29 cellular contexts compared by ENCODE assay signal in genomic region chr3:110491413-110491812, GRCh38.
"Had no signal": no experiment of that assay in that cellular context is flagged by ENCODE, and none has a peak within 500 bp of the region (broad histone marks: within the 10 kb centered on the region; RNA-seq: fewer than 3 reads in every experiment).

No MANE protein-coding gene starts in this region.

- H3K36me3 ChIP-seq: adrenal gland, esophagus muscularis mucosa, gastrocnemius medialis had no signal

- H3K9me3 ChIP-seq: body of pancreas, gastrocnemius medialis had no signal

- ATAC-seq: activated CD4-positive, CD25-positive, alpha-beta regulatory T cell treated with anti-CD3 and anti-CD28 coated beads, Interleukin-2, amount 50 U/mL, for 24 hours; activated CD8-positive, alpha-beta memory T cell treated with anti-CD3 and anti-CD28 coated beads, Interleukin-2, amount 10 ng/mL, durations not matched to agents 7 days and 5 days; activated CD8-positive, alpha-beta T cell treated with anti-CD3 and anti-CD28 coated beads, Interleukin-2, amount 10 ng/mL, durations not matched to agents 7 days and 5 days; activated naive CD8-positive, alpha-beta T cell treated with anti-CD3 and anti-CD28 coated beads, Interleukin-2, amount 50 U/mL, for 24 hours; body of pancreas; effector memory CD8-positive, alpha-beta T cell; foreskin keratinocyte; gastrocnemius medialis had no signal

- H3K4me1 ChIP-seq: adrenal gland, foreskin keratinocyte, gastrocnemius medialis had no signal

- FAIRE-seq: colon had no signal

- H3K27ac ChIP-seq: adrenal gland, body of pancreas, esophagus muscularis mucosa, foreskin keratinocyte, gastrocnemius medialis had no signal

- H3K4me3 ChIP-seq: adrenal gland, body of pancreas, esophagus muscularis mucosa, gastrocnemius medialis had no signal

- DNase-seq: activated B cell treated with CpG ODN at 0.5 μM for 24 hours; activated CD4-positive, alpha-beta memory T cell treated with anti-CD3 and anti-CD28 coated beads for 36 hours; activated CD4-positive, alpha-beta T cell treated with anti-CD3 and anti-CD28 coated beads, Interleukin-2, amount 10 ng/mL, durations not matched to agents 24 days and 14 days; activated CD8-positive, alpha-beta memory T cell treated with anti-CD3 and anti-CD28 coated beads, Interleukin-2, amount 10 ng/mL, durations not matched to agents 7 days and 5 days; activated CD8-positive, alpha-beta memory T cell treated with anti-CD3 and anti-CD28 coated beads, Interleukin-2, amount 50 U/mL, for 4 hours; activated CD8-positive, alpha-beta T cell treated with anti-CD3 and anti-CD28 coated beads, Interleukin-2, amount 10 ng/mL, durations not matched to agents 7 days and 5 days; activated effector memory CD4-positive, alpha-beta T cell treated with anti-CD3 and anti-CD28 coated beads, Interleukin-2, amount 50 U/mL, for 16 hours; activated naive CD4-positive, alpha-beta T cell treated with anti-CD3 and anti-CD28 coated beads for 36 hours; activated naive CD8-positive, alpha-beta T cell treated with anti-CD3 and anti-CD28 coated beads for 36 hours; activated naive CD8-positive, alpha-beta T cell treated with anti-CD3 and anti-CD28 coated beads, Interleukin-2, amount 50 U/mL, for 24 hours; activated T-cell treated with anti-CD3 and anti-CD28 coated beads, Interleukin-2, amount 50 U/mL, for 1 hour; activated T-cell treated with anti-CD3 and anti-CD28 coated beads, Interleukin-2, amount 50 U/mL, for 48 hours; adrenal gland; amygdala; aorta; body of pancreas; caudate nucleus; cortex of kidney; dermis blood vessel endothelial cell; effector CD4-positive, alpha-beta T cell; effector memory CD8-positive, alpha-beta T cell; erythroblast; foreskin keratinocyte; gastrocnemius medialis; glutamatergic neuron; T-helper 2 cell had no signal

- H3K27me3 ChIP-seq: adrenal gland, body of pancreas, esophagus muscularis mucosa, foreskin keratinocyte, gastrocnemius medialis had no signal
